Comparison of ENCODE assay signal across 14 cellular contexts in genomic region chr12:76081909-76082308, GRCh38. TPM values are rescaled to one million over a fixed set of nuclear protein-coding genes. Genes with fewer than 3 reads are reported as not detected.
DNase-seq lines count a peak whose midpoint lies in the region; ATAC-seq and TF ChIP-seq lines count a peak whose summit lies in the region.
"Had no signal": no experiment of that assay in that cellular context is flagged by ENCODE, and none has a peak within 500 bp of the region (broad histone marks: within the 10 kb centered on the region; RNA-seq: fewer than 3 reads in every experiment).

No MANE protein-coding gene starts in this region.

- H3K27me3 ChIP-seq in endodermal cell (ENCODE audit: control insufficient read depth, insufficient read depth, low read length, poor library complexity, severe bottlenecking) (no peaks in the 10 kb centered on the region), skeletal muscle satellite cell (ENCODE audit: control insufficient read depth, insufficient read depth, low read length) (no peaks in the 10 kb centered on the region)
- H3K27me3 ChIP-seq: ascending aorta, tibial nerve had no signal

- H3K9me3 Mint-ChIP-seq in activated T-cell treated with anti-CD3 and anti-CD28 coated beads, Interleukin-2, amount 50 U/mL, for 4 hours: peaks cover 8% of the 10 kb centered on the region
- H3K9me3 Mint-ChIP-seq in endodermal cell: no peaks in the 10 kb centered on the region

- H3K9me2 ChIP-seq in OCI-LY7 (ENCODE audit: insufficient read depth, low read length): no peaks in the 10 kb centered on the region

- no peaks in the 10 kb centered on the region for H3K27me3 Mint-ChIP-seq in activated T-cell treated with anti-CD3 and anti-CD28 coated beads, Interleukin-2, amount 50 U/mL, for 4 hours (ENCODE audit: low read depth)
- H3K27me3 Mint-ChIP-seq in endodermal cell (ENCODE audit: insufficient read depth): no peaks in the 10 kb centered on the region

- H3K27ac Mint-ChIP-seq in endodermal cell: peak overlapping the region; percentile 38

- H4K20me1 ChIP-seq in OCI-LY7 (ENCODE audit: insufficient read depth, low read length): peaks cover 62% of the 10 kb centered on the region

- H2AFZ ChIP-seq in OCI-LY7 (ENCODE audit: low read length): no peak overlapping the region

- CTCF ChIA-PET in OCI-LY7 (lab: Charles Lee; ENCODE audit: unreplicated experiment): interaction anchor here (0.6 kb wide), 1 partner anchor 162 kb away, joined by 3 read pairs; no protein-coding TSS in a partner anchor

- intact Hi-C loops in OCI-LY7 (cut with micrococcal nuclease; ENCODE audit: unreplicated experiment): loop anchor here (10.0 kb wide), 1 partner anchor 373 kb away; no protein-coding TSS in a partner anchor

- H3K36me3 Mint-ChIP-seq in activated T-cell treated with anti-CD3 and anti-CD28 coated beads, Interleukin-2, amount 50 U/mL, for 4 hours (ENCODE audit: insufficient read depth): peaks cover 49% of the 10 kb centered on the region
- H3K36me3 Mint-ChIP-seq in endodermal cell (ENCODE audit: low read depth): peaks cover 27% of the 10 kb centered on the region

- H3K4me3 Mint-ChIP-seq in activated T-cell treated with anti-CD3 and anti-CD28 coated beads, Interleukin-2, amount 50 U/mL, for 4 hours: peak overlapping the region; percentile 98
- peak overlapping the region; percentile 91 for H3K4me3 Mint-ChIP-seq in endodermal cell

- H3K4me1 ChIP-seq in OCI-LY7 (ENCODE audit: insufficient read depth, low read length, poor library complexity, severe bottlenecking) (peaks cover 65% of the 10 kb centered on the region), endodermal cell (ENCODE audit: control insufficient read depth, insufficient read depth, low read length) (peaks cover 6% of the 10 kb centered on the region), skeletal muscle satellite cell (ENCODE audit: control insufficient read depth, insufficient read depth, low read length) (peaks cover 33% of the 10 kb centered on the region)

- H3K36me3 ChIP-seq in OCI-LY7 (ENCODE audit: insufficient read depth, low read length) (peaks cover 72% of the 10 kb centered on the region), endodermal cell (ENCODE audit: control insufficient read depth, insufficient read depth, low read length) (peaks cover 31% of the 10 kb centered on the region), skeletal muscle satellite cell (ENCODE audit: insufficient read depth, low read length) (peaks cover 18% of the 10 kb centered on the region)

- H3K4me1 Mint-ChIP-seq in activated T-cell treated with anti-CD3 and anti-CD28 coated beads, Interleukin-2, amount 50 U/mL, for 4 hours (ENCODE audit: low read depth): peaks cover 69% of the 10 kb centered on the region
- peaks cover 36% of the 10 kb centered on the region for H3K4me1 Mint-ChIP-seq in endodermal cell

- no peak for ATAC-seq in activated T-cell treated with anti-CD3 and anti-CD28 coated beads, Interleukin-2, amount 50 U/mL, for 4 hours
- no peak for ATAC-seq in HG03571 (IDR thresholded peaks at IDR 0.05; ENCODE audit: unreplicated experiment)
- no peak for ATAC-seq in GM19397 (IDR thresholded peaks at IDR 0.05; ENCODE audit: unreplicated experiment)

- H3K9me3 ChIP-seq in OCI-LY7 (ENCODE audit: low read length) (no peaks in the 10 kb centered on the region), endodermal cell (ENCODE audit: control insufficient read depth, low read length) (no peaks in the 10 kb centered on the region), skeletal muscle satellite cell (replicated peaks; ENCODE audit: low read length) (no peaks in the 10 kb centered on the region)

- DNase-seq in activated T-cell treated with anti-CD3 and anti-CD28 coated beads, Interleukin-2, amount 50 U/mL, for 4 hours: no peak
- DNase-seq in activated T-cell treated with anti-CD3 and anti-CD28 coated beads, Interleukin-2, amount 50 U/mL, for 1 hour: no peak
- DNase-seq in OCI-LY7 (ENCODE audit: low spot score) (no peak), endodermal cell (no peak), Ammon's horn (ENCODE audit: low spot score) (no peak)
- DNase-seq: activated CD4-positive, CD25-positive, alpha-beta regulatory T cell treated with anti-CD3 and anti-CD28 coated beads, Interleukin-2, amount 50 U/mL, for 72 hours; kidney glomerular epithelial cell; NCI-H2081 treated with DMSO at 0.1 percent for 48 hours; RPMI8226 had no signal

- peak overlapping the region; percentile 88 for H3K27ac ChIP-seq in OCI-LY7 (ENCODE audit: low read depth, low read length, poor library complexity, severe bottlenecking)
- no peak overlapping the region for H3K27ac ChIP-seq in endodermal cell (ENCODE audit: low read depth, low read length)
- H3K27ac ChIP-seq: ascending aorta, tibial nerve had no signal

- H3K4me3 ChIP-seq in OCI-LY7 (ENCODE audit: low read depth, low read length, poor library complexity, severe bottlenecking): peak overlapping the region; percentile 90
- peak overlapping the region; percentile 95 for H3K4me3 ChIP-seq in endodermal cell (ENCODE audit: low read length)
- peak overlapping the region; percentile 98 for H3K4me3 ChIP-seq in skeletal muscle satellite cell (ENCODE audit: low read length)

- H3K79me2 ChIP-seq in OCI-LY7 (ENCODE audit: insufficient read depth, low read depth, low read length): peaks cover 75% of the 10 kb centered on the region

- POLR2A ChIA-PET in OCI-LY7 (lab: Charles Lee): interaction anchor here (0.7 to 2.6 kb wide), 5 partner anchors 9 to 619 kb away, joined by 3 to 24 read pairs (median 3); no protein-coding TSS in a partner anchor

- H3K4me2 ChIP-seq in OCI-LY7 (ENCODE audit: low read length) (peak overlapping the region; percentile 92), skeletal muscle satellite cell (ENCODE audit: low read length) (peak overlapping the region; percentile 81)

- no TSS peak for BruUV-seq in OCI-LY7 (replicated peaks; lab: Mats Ljungman, UMichigan)

- TF ChIP-seq CTCF in OCI-LY7 (conservative IDR thresholded peaks at IDR 0.05; ENCODE audit: low read length) (no peak), endodermal cell (conservative IDR thresholded peaks at IDR 0.05) (no peak)

- H3K9ac ChIP-seq in endodermal cell (ENCODE audit: extremely low read depth, low read length, poor library complexity, severe bottlenecking) (no peak overlapping the region), skeletal muscle satellite cell (ENCODE audit: low read depth, low read length) (peak overlapping the region; percentile 100)

RNA-seq across cellular contexts. Expression of gene NAP1L1, which starts 2.6 kb away (rescaled TPM):
- total RNA-seq in activated T-cell treated with anti-CD3 and anti-CD28 coated beads, Interleukin-2, amount 50 U/mL, for 4 hours: 1,000 to 10,000 TPM in 1 of 3 donors, 100 to 1,000 TPM in 2; 918 to 1,002 (median 960) TPM
- total RNA-seq in OCI-LY7 (2014; rRNA removed; shearing (Covaris generic)): 348 and 487 TPM in 2 replicates
- total RNA-seq in OCI-LY7 (2022) (904 and 1,048 TPM in 2 replicates), endodermal cell (100 to 1,000 TPM; 711 to 829 TPM)
- 1,267 TPM for polyA plus RNA-seq in endodermal cell (2013, experiment 1 of 2)
- polyA plus RNA-seq in endodermal cell (2013, experiment 2 of 2): 1,250 TPM
- 151 and 210 TPM in 2 replicates for total RNA-seq in skeletal muscle satellite cell (2012; rRNA removed)

RNA-seq across cellular contexts. Expression of gene PHLDA1, which starts 50.3 kb away (rescaled TPM):
- total RNA-seq in activated T-cell treated with anti-CD3 and anti-CD28 coated beads, Interleukin-2, amount 50 U/mL, for 4 hours: 10 to 100 TPM; 36.8 to 52.2 (median 37.2) TPM
- 0.44 and 0.54 TPM in 2 replicates for total RNA-seq in OCI-LY7 (2014; rRNA removed; shearing (Covaris generic))
- total RNA-seq in OCI-LY7 (2022) (2.1 and 2.3 TPM in 2 replicates), endodermal cell (10 to 100 TPM in 1 of 2 donors, 1 to 10 TPM in 1; 3.7 to 16.2 TPM)
- polyA plus RNA-seq in endodermal cell (2013, experiment 1 of 2): 14.9 TPM
- polyA plus RNA-seq in endodermal cell (2013, experiment 2 of 2): 13.4 TPM
- total RNA-seq in skeletal muscle satellite cell (2012; rRNA removed): 57.2 and 119 TPM in 2 replicates
